10 cellular contexts compared by ENCODE assay signal in genomic region chr6:16438677-16439615, GRCh38.
DNase-seq lines count a peak whose midpoint lies in the region; ATAC-seq and TF ChIP-seq lines count a peak whose summit lies in the region.
"Had no signal": no experiment of that assay in that cellular context is flagged by ENCODE, and none has a peak within 500 bp of the region (broad histone marks: within the 10 kb centered on the region; RNA-seq: fewer than 3 reads in every experiment).

No MANE protein-coding gene starts in this region.

- H3K27ac Mint-ChIP-seq in osteocyte (ENCODE audit: unreplicated experiment) = peak overlapping the region; percentile 27
- H3K27ac Mint-ChIP-seq in activated CD4-positive, alpha-beta T cell treated with anti-CD3 and anti-CD28 coated beads, Interleukin-2, amount 10 ng/mL, durations not matched to agents 7 days and 5 days = no peak overlapping the region

- H3K36me3 Mint-ChIP-seq in osteocyte (ENCODE audit: unreplicated experiment) = peaks cover 18% of the 10 kb centered on the region
- peaks cover 35% of the 10 kb centered on the region for H3K36me3 Mint-ChIP-seq in activated CD4-positive, alpha-beta T cell treated with anti-CD3 and anti-CD28 coated beads, Interleukin-2, amount 10 ng/mL, durations not matched to agents 7 days and 5 days (ENCODE audit: low read depth)

- no peak for TF ChIP-seq RAD21 in IMR-90 (IDR thresholded peaks at IDR 0.05; ENCODE audit: low read length)

- peaks cover 29% of the 10 kb centered on the region for H3K4me1 Mint-ChIP-seq in osteocyte (ENCODE audit: unreplicated experiment)
- H3K4me1 Mint-ChIP-seq in activated CD4-positive, alpha-beta T cell treated with anti-CD3 and anti-CD28 coated beads, Interleukin-2, amount 10 ng/mL, durations not matched to agents 7 days and 5 days = peaks cover 53% of the 10 kb centered on the region

- H3K27me3 Mint-ChIP-seq in osteocyte (ENCODE audit: unreplicated experiment) = no peaks in the 10 kb centered on the region
- no peaks in the 10 kb centered on the region for H3K27me3 Mint-ChIP-seq in activated CD4-positive, alpha-beta T cell treated with anti-CD3 and anti-CD28 coated beads, Interleukin-2, amount 10 ng/mL, durations not matched to agents 7 days and 5 days

- no peak overlapping the region for H3K4me2 ChIP-seq in IMR-90 (ENCODE audit: low read depth, low read length)

- peak overlapping the region; percentile 40; the same call in 1 of the 2 replicates for H4K91ac ChIP-seq in IMR-90 (ENCODE audit: insufficient read depth, low read depth, low read length)

- no peak for TF ChIP-seq POLR2A in IMR-90 (IDR thresholded peaks at IDR 0.05; ENCODE audit: low read depth, low read length)

- peaks cover 4% of the 10 kb centered on the region for H3K9me3 Mint-ChIP-seq in osteocyte (ENCODE audit: unreplicated experiment)
- H3K9me3 Mint-ChIP-seq in activated CD4-positive, alpha-beta T cell treated with anti-CD3 and anti-CD28 coated beads, Interleukin-2, amount 10 ng/mL, durations not matched to agents 7 days and 5 days = no peaks in the 10 kb centered on the region

- peak overlapping the region; percentile 62; the same call in 1 of the 2 replicates for H3K4ac ChIP-seq in IMR-90 (ENCODE audit: low read depth, low read length)

- intact Hi-C loops in IMR-90 (cut with micrococcal nuclease) = no loop called here

- H3K27ac ChIP-seq in IMR-90 (ENCODE audit: insufficient read depth, low read length) = no peak overlapping the region

- no peak overlapping the region; the same call in 1 of the 2 replicates for H4K5ac ChIP-seq in IMR-90 (ENCODE audit: low read depth, low read length)

- POLR2A ChIA-PET in IMR-90 (lab: Charles Lee; ENCODE audit: unreplicated experiment) = no interaction called here
- POLR2A ChIA-PET in activated CD4-positive, alpha-beta T cell treated with anti-CD3 and anti-CD28 coated beads, Interleukin-2, amount 10 ng/mL, durations not matched to agents 7 days and 5 days (lab: Charles Lee) = interaction anchor here (0.6 kb wide), 1 partner anchor 97 kb away, joined by 3 read pairs; no protein-coding TSS in a partner anchor

- H2AK5ac ChIP-seq in IMR-90 (ENCODE audit: low read depth, low read length) = peak overlapping the region; percentile 76; the same call in 1 of the 2 replicates

- ATAC-seq in IMR-90 (ENCODE audit: low read depth) (0 out of 2 replicates have a peak, but pooled peaks have one; percentile 73), HG03342 (IDR thresholded peaks at IDR 0.05; ENCODE audit: unreplicated experiment) (no peak), HG02981 (IDR thresholded peaks at IDR 0.05; ENCODE audit: unreplicated experiment) (no peak)

- dilution Hi-C loops in IMR-90 (cut with HindIII; ENCODE audit: low sequenced_read_pairs, unreplicated experiment) = no loop called here

- peaks cover 7% of the 10 kb centered on the region; the same call in 1 of the 2 replicates for H3K4me1 ChIP-seq in IMR-90 (ENCODE audit: control insufficient read depth, insufficient read depth, low read length)

- H2BK120ac ChIP-seq in IMR-90 (ENCODE audit: low read depth, low read length) = peak overlapping the region; percentile 63

- no peak overlapping the region for H2AK9ac ChIP-seq in IMR-90 (replicated peaks; ENCODE audit: low read depth, low read length, poor library complexity)

- no peak overlapping the region for H3K4me3 ChIP-seq in IMR-90 (ENCODE audit: insufficient read depth, low read depth, low read length)
- H3K4me3 ChIP-seq: testis had no signal

- CTCF ChIA-PET in IMR-90 (lab: Yijun Ruan, JAX) = interaction anchor here (0.6 to 0.7 kb wide), 2 partner anchors 324 to 333 kb away, joined by 3 read pairs; no protein-coding TSS in a partner anchor
- CTCF ChIA-PET in activated CD4-positive, alpha-beta T cell treated with anti-CD3 and anti-CD28 coated beads, Interleukin-2, amount 10 ng/mL, durations not matched to agents 7 days and 5 days (lab: Charles Lee) = interaction anchor here (1.5 kb wide), 1 partner anchor 11 kb away, joined by 3 read pairs; no protein-coding TSS in a partner anchor

- H3K79me1 ChIP-seq in IMR-90 (ENCODE audit: low read depth in 1 of 2, low read length in 2 of 2) = peaks cover 16 to 17% of the 10 kb centered on the region in 2 experiments; a peak in 3 of 4 replicates

- WGBS in IMR-90 (ENCODE audit: extremely low coverage in 2 of 2, insufficient read length in 1 of 2), 2 experiments = no CpG with 5 or more reads among the region's 14 CpGs

- no peak overlapping the region for H3K56ac ChIP-seq in IMR-90 (ENCODE audit: extremely low read depth, insufficient read depth, low read length)

- in situ Hi-C loops in IMR-90 (cut with MboI; ENCODE audit: low sequenced_read_pairs) = no loop called here

- no peak overlapping the region for H3K23ac ChIP-seq in IMR-90 (ENCODE audit: low read depth, low read length)

- peak; percentile 11 for DNase-seq in DMS53 (lab: John Stamatoyannopoulos, UW)
- DNase-seq in DMS53 treated with DMSO at 0.1 percent for 48 hours (lab: John Stamatoyannopoulos, UW; ENCODE audit: unreplicated experiment) = no peak
- DNase-seq in IMR-90 = peak; percentile 70
- DNase-seq in dedifferentiated amniotic fluid mesenchymal stem cell (ENCODE audit: extremely low spot score) = peak; percentile 32
- DNase-seq in osteocyte (ENCODE audit: extremely low spot score, unreplicated experiment) = no peak
- no peak for DNase-seq in activated CD4-positive, alpha-beta T cell treated with anti-CD3 and anti-CD28 coated beads, Interleukin-2, amount 10 ng/mL, durations not matched to agents 7 days and 5 days
- DNase-seq: NCI-H2029 treated with DMSO at 0.1 percent for 48 hours had no signal

- no peaks in the 10 kb centered on the region for H3K27me3 ChIP-seq in IMR-90 (ENCODE audit: control insufficient read depth, insufficient read depth, low read length)
- H3K27me3 ChIP-seq: testis had no signal

- no peaks in the 10 kb centered on the region for H4K20me1 ChIP-seq in IMR-90 (ENCODE audit: insufficient read depth, low read length)

- H3K9me1 ChIP-seq in IMR-90 (ENCODE audit: insufficient read depth, low read length) = peaks cover 3% of the 10 kb centered on the region; the same call in 1 of the 2 replicates

- H3K4me3 Mint-ChIP-seq in osteocyte (ENCODE audit: unreplicated experiment) = no peak overlapping the region
- H3K4me3 Mint-ChIP-seq in activated CD4-positive, alpha-beta T cell treated with anti-CD3 and anti-CD28 coated beads, Interleukin-2, amount 10 ng/mL, durations not matched to agents 7 days and 5 days = no peak overlapping the region

- H3K9ac ChIP-seq in IMR-90 (ENCODE audit: low read depth, low read length) = no peak overlapping the region

- peak overlapping the region; percentile 86 for H2BK20ac ChIP-seq in IMR-90 (ENCODE audit: low read depth, low read length)

- no peaks in the 10 kb centered on the region for H3K9me3 ChIP-seq in IMR-90 (ENCODE audit: control insufficient read depth, insufficient read depth, low read length)
- H3K9me3 ChIP-seq: testis had no signal

- peak overlapping the region; percentile 71 for H2BK5ac ChIP-seq in IMR-90 (ENCODE audit: low read depth, low read length, poor library complexity, severe bottlenecking)

- no TSS peak for BruUV-seq in IMR-90 (replicated peaks; lab: Mats Ljungman, UMichigan)

- H3K36me3 ChIP-seq in IMR-90 (ENCODE audit: control insufficient read depth, insufficient read depth, low read length) = peaks cover 5% of the 10 kb centered on the region; the same call in 1 of the 2 replicates

- TF ChIP-seq CTCF in IMR-90 (conservative IDR thresholded peaks at IDR 0.05; ENCODE audit: low read depth, low read length) (no peak), osteocyte (IDR thresholded peaks at IDR 0.05) (no peak)

- H4K8ac ChIP-seq in IMR-90 (ENCODE audit: low read depth in 2 of 2, low read length in 2 of 2) = peak overlapping the region in 1 of 2 experiments; percentile 37; a peak in 1 of 4 replicates

- H2AFZ ChIP-seq in IMR-90 (replicated peaks; ENCODE audit: low read length, poor library complexity) = no peak overlapping the region

- peak overlapping the region; percentile 45; the same call in 1 of the 2 replicates for H3K14ac ChIP-seq in IMR-90 (replicated peaks; ENCODE audit: low read depth, low read length)

- H3K18ac ChIP-seq in IMR-90 (ENCODE audit: low read depth, low read length) = peak overlapping the region; percentile 84; the same call in 1 of the 2 replicates

- H2BK15ac ChIP-seq in IMR-90 (ENCODE audit: low read depth, low read length) = peak overlapping the region; percentile 80; the same call in 2 of the 3 replicates

TF ChIP-seq in IMR-90, 13 proteins besides CTCF, POLR2A, EP300 and RAD21:
- no peak for TF ChIP-seq SMC3 (IDR thresholded peaks at IDR 0.05; ENCODE audit: low read depth, low read length)
- TF ChIP-seq RCOR1 (IDR thresholded peaks at IDR 0.05; ENCODE audit: insufficient replicate concordance, low read length) = no peak
- TF ChIP-seq CHD1 (IDR thresholded peaks at IDR 0.05; ENCODE audit: low read depth, low read length) = no peak
- TF ChIP-seq MAZ (IDR thresholded peaks at IDR 0.05; ENCODE audit: borderline replicate concordance, low read depth, low read length) = 0 out of 2 replicates have a peak, but pooled peaks have one; percentile 14
- TF ChIP-seq MXI1 (IDR thresholded peaks at IDR 0.05; ENCODE audit: borderline replicate concordance, low read depth, low read length) = no peak
- TF ChIP-seq NFE2L2 (IDR thresholded peaks at IDR 0.05; ENCODE audit: low read depth, low read length) = peak; percentile 80
- no peak for TF ChIP-seq CEBPB (IDR thresholded peaks at IDR 0.05; ENCODE audit: low read depth, low read length)
- TF ChIP-seq FOS (IDR thresholded peaks at IDR 0.05; ENCODE audit: low read depth, low read length) = no peak

Comparison
In these comparisons a context has a peak if more than half of its experiments do, and no peak if none do; other contexts are left out.
1. DNase-seq: peak in DMS53 (single experiment), IMR-90 (single experiment) and dedifferentiated amniotic fluid mesenchymal stem cell (single experiment); none in DMS53 treated with DMSO at 0.1 percent for 48 hours (single experiment), osteocyte (single experiment) and activated CD4-positive, alpha-beta T cell treated with anti-CD3 and anti-CD28 coated beads, Interleukin-2, amount 10 ng/mL, durations not matched to agents 7 days and 5 days (single experiment).